In genomic region chr15:52258461-52258860, GRCh38 we compare ENCODE assay signal across 15 cellular contexts.
"Had no signal": no experiment of that assay in that cellular context is flagged by ENCODE, and none has a peak within 500 bp of the region (broad histone marks: within the 10 kb centered on the region; RNA-seq: fewer than 3 reads in every experiment).

No MANE protein-coding gene starts in this region.

- H3K4me1 ChIP-seq: colonic mucosa had no signal

- H3K27me3 ChIP-seq: colonic mucosa, esophagus muscularis mucosa, right atrium auricular region had no signal

- H3K9me3 Mint-ChIP-seq: activated naive CD4-positive, alpha-beta T cell treated with anti-CD3 and anti-CD28 coated beads for 36 hours; naive thymus-derived CD8-positive, alpha-beta T cell had no signal

- H3K27ac ChIP-seq: colonic mucosa, esophagus muscularis mucosa had no signal

- H3K36me3 Mint-ChIP-seq: naive thymus-derived CD8-positive, alpha-beta T cell had no signal

- DNase-seq: activated CD4-positive, alpha-beta T cell treated with anti-CD3 and anti-CD28 coated beads for 48 hours; activated naive CD4-positive, alpha-beta T cell treated with anti-CD3 and anti-CD28 coated beads for 36 hours; central memory CD4-positive, alpha-beta T cell; colonic mucosa; kidney; left ventricle myocardium inferior; naive thymus-derived CD8-positive, alpha-beta T cell; occipital lobe; stimulated activated CD4-positive, alpha-beta T cell treated with anti-CD3 and anti-CD28 coated beads, Interleukin-4, amount 100 ng/mL, for 24 hours; stimulated activated naive CD4-positive, alpha-beta T cell treated with Interleukin-2 at 50 U/mL for 16 hours had no signal

- H3K27me3 Mint-ChIP-seq: naive thymus-derived CD8-positive, alpha-beta T cell; progenitor cell of endocrine pancreas had no signal

- ATAC-seq: naive thymus-derived CD8-positive, alpha-beta T cell; SK-N-SH treated with all-trans-retinoic acid at 6 μM for 48 hours had no signal

- H3K4me3 ChIP-seq: colonic mucosa, esophagus muscularis mucosa, left ventricle myocardium inferior, right atrium auricular region, skin epidermis had no signal

- H3K27ac Mint-ChIP-seq: activated naive CD4-positive, alpha-beta T cell treated with anti-CD3 and anti-CD28 coated beads for 36 hours; progenitor cell of endocrine pancreas had no signal

- H3K4me3 Mint-ChIP-seq: activated naive CD4-positive, alpha-beta T cell treated with anti-CD3 and anti-CD28 coated beads for 36 hours; naive thymus-derived CD8-positive, alpha-beta T cell had no signal

- FAIRE-seq: kidney had no signal

- H3K36me3 ChIP-seq: colonic mucosa, left ventricle myocardium inferior, right atrium auricular region had no signal

- H3K9me3 ChIP-seq: colonic mucosa, esophagus muscularis mucosa, left ventricle myocardium inferior, right atrium auricular region had no signal
